In the genomic region with DNA sequence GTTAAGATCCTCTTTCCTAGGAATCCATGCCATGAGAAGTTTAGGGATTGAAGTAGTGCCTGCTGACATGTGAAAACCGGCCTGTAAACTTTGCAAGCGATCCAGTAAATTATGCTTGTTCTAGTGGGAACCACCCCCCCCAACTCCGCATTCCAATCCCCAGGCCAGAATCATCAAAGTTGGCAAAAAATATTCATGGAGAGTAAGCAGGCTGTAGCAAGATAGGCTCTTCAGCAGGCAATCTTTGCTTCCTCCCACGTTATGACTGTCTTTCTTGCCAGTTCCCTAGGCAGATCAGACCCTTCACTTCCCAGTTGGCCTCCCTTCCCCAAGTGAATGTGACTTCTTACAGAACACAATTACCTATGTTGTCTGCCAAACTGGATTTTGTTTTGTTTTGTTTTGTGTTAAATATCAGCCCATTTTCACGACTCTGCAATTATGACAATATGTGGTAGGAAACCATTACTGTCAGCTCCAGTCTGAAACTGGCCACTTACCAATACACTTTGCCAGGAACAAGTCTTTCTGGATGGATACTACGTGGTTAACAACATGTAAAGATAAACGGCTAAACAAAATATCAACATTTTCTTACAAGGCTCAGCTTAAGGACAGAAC, we compare ENCODE assay signal across 10 cellular contexts. TPM values are rescaled to one million over a fixed set of nuclear protein-coding genes. Genes with fewer than 3 reads are reported as not detected.
DNase-seq lines count a peak whose midpoint lies in the region; ATAC-seq and TF ChIP-seq lines count a peak whose summit lies in the region.
"Had no signal": no experiment of that assay in that cellular context is flagged by ENCODE, and none has a peak within 500 bp of the region (broad histone marks: within the 10 kb centered on the region; RNA-seq: fewer than 3 reads in every experiment).

No MANE protein-coding gene starts in this region.

- peaks cover 55% of the 10 kb centered on the region for H3K4me1 Mint-ChIP-seq in activated CD8-positive, alpha-beta T cell treated with anti-CD3 and anti-CD28 coated beads for 36 hours (ENCODE audit: low read depth)

- no peak for ATAC-seq in activated CD8-positive, alpha-beta T cell treated with anti-CD3 and anti-CD28 coated beads for 36 hours
- no peak for ATAC-seq in GM21737 (IDR thresholded peaks at IDR 0.05; ENCODE audit: unreplicated experiment)
- ATAC-seq: stimulated activated memory B cell treated with anti-CD40 and anti-IgM and Interleukin-4, amounts not matched to agents 10 μg/mL and 1 μg/mL and 100 μg/mL, for 72 hours had no signal

- intact Hi-C loops in activated CD8-positive, alpha-beta T cell treated with anti-CD3 and anti-CD28 coated beads for 36 hours (cut with micrococcal nuclease), result no loop called here

- peaks cover 23% of the 10 kb centered on the region for H3K36me3 Mint-ChIP-seq in activated CD8-positive, alpha-beta T cell treated with anti-CD3 and anti-CD28 coated beads for 36 hours (ENCODE audit: low read depth)
- H3K36me3 Mint-ChIP-seq: stimulated activated memory B cell treated with anti-CD40 and anti-IgM and Interleukin-4, amounts not matched to agents 10 μg/mL and 1 μg/mL and 100 μg/mL, for 72 hours had no signal

- H3K9me3 Mint-ChIP-seq in activated CD8-positive, alpha-beta T cell treated with anti-CD3 and anti-CD28 coated beads for 36 hours, result no peaks in the 10 kb centered on the region

- no peak overlapping the region for H3K27ac ChIP-seq in HUES64 (ENCODE audit: low read depth, low read length)
- peak overlapping the region; percentile 90 for H3K27ac ChIP-seq in stomach smooth muscle (ENCODE audit: low read length)

- H3K27ac Mint-ChIP-seq in activated CD8-positive, alpha-beta T cell treated with anti-CD3 and anti-CD28 coated beads for 36 hours, result peak overlapping the region; percentile 88
- H3K27ac Mint-ChIP-seq: stimulated activated memory B cell treated with anti-CD40 and anti-IgM and Interleukin-4, amounts not matched to agents 10 μg/mL and 1 μg/mL and 100 μg/mL, for 72 hours had no signal

- H3K4me1 ChIP-seq in HUES64 (ENCODE audit: insufficient read depth, low read length), result no peaks in the 10 kb centered on the region
- peaks cover 20% of the 10 kb centered on the region for H3K4me1 ChIP-seq in stomach smooth muscle (ENCODE audit: control insufficient read depth, insufficient read depth, low read length)

- peaks cover 13% of the 10 kb centered on the region for H3K27me3 Mint-ChIP-seq in activated CD8-positive, alpha-beta T cell treated with anti-CD3 and anti-CD28 coated beads for 36 hours

- H3K9ac ChIP-seq in HUES64 (ENCODE audit: low read depth, low read length) (no peak overlapping the region), stomach smooth muscle (ENCODE audit: low read length in 2 of 2) (peak overlapping the region; percentile 84 to 88)

- 86% methylated on average over 7 of the region's 7 CpGs for WGBS in HUES64

- H3K36me3 ChIP-seq in HUES64 (ENCODE audit: insufficient read depth, low read length) (no peaks in the 10 kb centered on the region), stomach smooth muscle (ENCODE audit: control insufficient read depth in 2 of 2, insufficient read depth in 2 of 2, low read length in 2 of 2) (no peaks in the 10 kb centered on the region)

- POLR2A ChIA-PET in activated CD8-positive, alpha-beta T cell treated with anti-CD3 and anti-CD28 coated beads for 36 hours (lab: Charles Lee), result interaction anchor here (0.6 to 2.4 kb wide), 4 partner anchors 8 to 39 kb away, joined by 3 to 16 read pairs (median 6); no protein-coding TSS in a partner anchor

- TF ChIP-seq CTCF in activated CD8-positive, alpha-beta T cell treated with anti-CD3 and anti-CD28 coated beads for 36 hours (IDR thresholded peaks at IDR 0.05), result no peak

- peak overlapping the region; percentile 90 for H3K4me3 Mint-ChIP-seq in activated CD8-positive, alpha-beta T cell treated with anti-CD3 and anti-CD28 coated beads for 36 hours

- no peak for DNase-seq in activated CD8-positive, alpha-beta T cell treated with anti-CD3 and anti-CD28 coated beads for 36 hours
- peak; percentile 51 for DNase-seq in left kidney (ENCODE audit: low read depth, low spot score)
- DNase-seq in NK-92 treated with Interleukin-12 subunit alpha and Interleukin-12 subunit beta, amount 100 ng/mL, for 24 hours (lab: John Stamatoyannopoulos, UW), result no peak
- DNase-seq in DMS153 treated with DMSO at 0.1 percent for 48 hours (lab: John Stamatoyannopoulos, UW; ENCODE audit: unreplicated experiment), result no peak
- DNase-seq: NCI-H2081 treated with DMSO at 0.1 percent for 48 hours had no signal

- no peaks in the 10 kb centered on the region for H3K9me3 ChIP-seq in HUES64 (ENCODE audit: insufficient read depth, low read depth, low read length)
- no peaks in the 10 kb centered on the region for H3K9me3 ChIP-seq in stomach smooth muscle (ENCODE audit: control insufficient read depth in 2 of 2, low read length in 2 of 2)

- H3K4me3 ChIP-seq in HUES64 (ENCODE audit: low read length) (0 out of 2 replicates have a peak overlapping the region, but pooled peaks have one; percentile 58), stomach smooth muscle (ENCODE audit: low read length in 2 of 2) (peak overlapping the region; percentile 74 to 93)

- CTCF ChIA-PET in activated CD8-positive, alpha-beta T cell treated with anti-CD3 and anti-CD28 coated beads for 36 hours (lab: Charles Lee), result interaction anchor here (0.8 kb wide), 1 partner anchor 13 kb away, joined by 3 read pairs; no protein-coding TSS in a partner anchor

- peaks cover 69% of the 10 kb centered on the region for H3K27me3 ChIP-seq in HUES64 (ENCODE audit: insufficient read depth, low read length)
- no peaks in the 10 kb centered on the region for H3K27me3 ChIP-seq in stomach smooth muscle (ENCODE audit: control insufficient read depth in 1 of 2, insufficient read depth in 2 of 2, low read length in 2 of 2)

RNA-seq across cellular contexts. Expression of a gene that starts 1.1 kb away (rescaled TPM):
- polyA plus RNA-seq in HUES64 (2013, experiment 1 of 2), result 0.40 TPM
- 0.13 TPM for polyA plus RNA-seq in HUES64 (2013, experiment 2 of 2)
- total RNA-seq in activated CD8-positive, alpha-beta T cell treated with anti-CD3 and anti-CD28 coated beads for 36 hours, result 10 to 100 TPM; 19.5 to 19.9 TPM
- total RNA-seq: dermis microvascular lymphatic vessel endothelial cell had no signal

RNA-seq across cellular contexts. Expression of a gene that starts 45.5 kb away (rescaled TPM):
- not detected for polyA plus RNA-seq in HUES64 (2013, experiment 1 of 2)
- polyA plus RNA-seq in HUES64 (2013, experiment 2 of 2), result not detected
- under 1 TPM; 0.13 to 0.43 TPM for total RNA-seq in activated CD8-positive, alpha-beta T cell treated with anti-CD3 and anti-CD28 coated beads for 36 hours
- total RNA-seq: dermis microvascular lymphatic vessel endothelial cell had no signal
